18 cellular contexts compared by ENCODE assay signal in the genomic region with DNA sequence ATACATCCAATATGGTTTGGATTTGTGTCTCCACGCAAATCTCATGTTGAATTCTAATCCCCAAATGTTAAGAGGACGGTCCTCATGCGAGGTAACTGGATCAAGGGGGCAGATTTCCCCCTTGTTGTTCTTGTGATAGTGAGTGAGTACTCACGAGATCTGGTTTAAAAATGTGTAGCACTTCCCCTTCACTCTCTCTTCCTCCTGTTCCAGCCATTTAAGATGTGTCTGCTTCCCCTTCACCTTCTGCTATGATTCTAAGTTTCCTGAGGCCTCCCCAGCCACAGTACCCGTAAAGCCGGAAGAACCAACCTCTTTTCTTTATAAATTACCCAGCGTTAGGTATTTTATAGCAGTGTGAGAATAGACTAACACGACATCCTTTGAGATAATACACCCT.
"Had no signal": no experiment of that assay in that cellular context is flagged by ENCODE, and none has a peak within 500 bp of the region (broad histone marks: within the 10 kb centered on the region; RNA-seq: fewer than 3 reads in every experiment).

No MANE protein-coding gene starts in this region.

- DNase-seq: activated CD4-positive, alpha-beta T cell treated with anti-CD3 and anti-CD28 coated beads for 36 hours; activated CD4-positive, alpha-beta T cell treated with anti-CD3 and anti-CD28 coated beads, Interleukin-2, amount 50 U/mL, for 4 hours; activated CD4-positive, CD25-positive, alpha-beta regulatory T cell; activated naive CD4-positive, alpha-beta T cell; activated T-cell treated with anti-CD3 and anti-CD28 coated beads for 4 hours; activated T-cell treated with anti-CD3 and anti-CD28 coated beads, Interleukin-2, amount 50 U/mL, for 72 hours; anterior cingulate cortex; dermis blood vessel endothelial cell; effector CD4-positive, alpha-beta T cell; esophagus squamous epithelium; foreskin melanocyte; left ventricle myocardium inferior; nucleus accumbens; psoas muscle; sigmoid colon; small intestine; stimulated activated CD4-positive, alpha-beta T cell treated with anti-CD3 and anti-CD28 coated beads, Interleukin-4, amount 100 ng/mL, for 24 hours; trophoblast cell had no signal
